24 cellular contexts compared by ENCODE assay signal in genomic region chr1:169202836-169203235, GRCh38.
A peak's percentile ranks its signal among the peaks of the same experiment; 100 is the strongest.
DNase-seq lines count a peak whose midpoint lies in the region; ATAC-seq and TF ChIP-seq lines count a peak whose summit lies in the region.
"Had no signal": no experiment of that assay in that cellular context is flagged by ENCODE, and none has a peak within 500 bp of the region (broad histone marks: within the 10 kb centered on the region; RNA-seq: fewer than 3 reads in every experiment).

No MANE protein-coding gene starts in this region.

- H3K36me3 ChIP-seq in breast epithelium: no peaks in the 10 kb centered on the region
- no peaks in the 10 kb centered on the region for H3K36me3 ChIP-seq in OCI-LY1 (ENCODE audit: insufficient read depth, low read length)
- no peaks in the 10 kb centered on the region for H3K36me3 ChIP-seq in adrenal gland (replicated peaks in 1 of 2)
- H3K36me3 ChIP-seq: BLaER1 had no signal

- H3K9me3 Mint-ChIP-seq in MCF 10A (ENCODE audit: unreplicated experiment): no peaks in the 10 kb centered on the region
- no peaks in the 10 kb centered on the region for H3K9me3 Mint-ChIP-seq in type B pancreatic cell

- POLR2A ChIA-PET in MCF 10A (lab: Yijun Ruan, JAX): interaction anchor here (0.6 to 1.0 kb wide), 3 partner anchors 34 to 333 kb away, joined by 3 read pairs; no protein-coding TSS in a partner anchor

- no TSS peak for BruUV-seq in MCF 10A (replicated peaks; lab: Mats Ljungman, UMichigan)

- WGBS in adrenal gland, 4 donors: 89 to 96% (median 92%) methylated on average over 1 of the region's 1 CpG

- TF ChIP-seq POLR2A in breast epithelium (IDR thresholded peaks at IDR 0.05) (no peak), adrenal gland (IDR thresholded peaks at IDR 0.05) (no peak)

- no peak overlapping the region for H3K9ac ChIP-seq in OCI-LY1 (ENCODE audit: low read length)
- H3K9ac ChIP-seq: BLaER1, KMS-11 had no signal

- intact Hi-C loops in MCF 10A (cut with micrococcal nuclease) (no loop called here), breast epithelium (cut with DNase I; ENCODE audit: low total_unique reads) (no loop called here), adrenal gland (cut with DNase I) (no loop called here)

- no peak overlapping the region for H3K4me3 Mint-ChIP-seq in MCF 10A (ENCODE audit: unreplicated experiment)
- H3K4me3 Mint-ChIP-seq in type B pancreatic cell: no peak overlapping the region
- H3K4me3 Mint-ChIP-seq: CD4-positive, CD25-positive, alpha-beta regulatory T cell; GM23338; IgD-negative memory B cell had no signal

- H3K36me3 Mint-ChIP-seq in MCF 10A (ENCODE audit: insufficient read depth, unreplicated experiment) (no peaks in the 10 kb centered on the region), type B pancreatic cell (peaks cover 9% of the 10 kb centered on the region)

- H3K27me3 ChIP-seq in breast epithelium (no peaks in the 10 kb centered on the region), OCI-LY1 (ENCODE audit: insufficient read depth, low read length) (no peaks in the 10 kb centered on the region), adrenal gland (no peaks in the 10 kb centered on the region)
- H3K27me3 ChIP-seq: BLaER1 had no signal

- H3K27me3 Mint-ChIP-seq in MCF 10A (ENCODE audit: insufficient read depth, unreplicated experiment) (no peaks in the 10 kb centered on the region), type B pancreatic cell (no peaks in the 10 kb centered on the region)
- H3K27me3 Mint-ChIP-seq: CD4-positive, CD25-positive, alpha-beta regulatory T cell; IgD-negative memory B cell had no signal

- no peaks in the 10 kb centered on the region for H3F3A ChIP-seq in OCI-LY1 (ENCODE audit: insufficient read depth, low read length)

- no peaks in the 10 kb centered on the region for H3K79me2 ChIP-seq in OCI-LY1 (ENCODE audit: insufficient read depth, low read length)

- H3K27ac Mint-ChIP-seq in MCF 10A (ENCODE audit: low read depth, unreplicated experiment) (peak overlapping the region; percentile 21), type B pancreatic cell (peak overlapping the region; percentile 45)
- H3K27ac Mint-ChIP-seq: CD4-positive, CD25-positive, alpha-beta regulatory T cell had no signal

- no peak for DNase-seq in MCF 10A (ENCODE audit: unreplicated experiment)
- no peak for DNase-seq in breast epithelium (ENCODE audit: low spot score in 2 of 2)
- peak; percentile 49 for DNase-seq in epithelial cell of prostate (ENCODE audit: low read depth, low spot score)
- no peak for DNase-seq in type B pancreatic cell (ENCODE audit: extremely low spot score, unreplicated experiment)
- DNase-seq in DMS 273 treated with DMSO at 0.1 percent for 48 hours (lab: John Stamatoyannopoulos, UW): no peak
- DNase-seq in adrenal gland: no peak
- DNase-seq: CD4-positive, CD25-positive, alpha-beta regulatory T cell; DMS53; HCEC 1CT; MV-4-11; NCI-H1105 treated with DMSO at 0.1 percent for 48 hours; NCI-H2029; NCI-H446; NCI-H524 treated with DMSO at 0.1 percent for 48 hours; SHP77 treated with DMSO at 0.1 percent for 48 hours had no signal

- H3K4me1 Mint-ChIP-seq in MCF 10A (ENCODE audit: insufficient read depth, unreplicated experiment) (no peaks in the 10 kb centered on the region), type B pancreatic cell (ENCODE audit: unreplicated experiment) (peaks cover 4% of the 10 kb centered on the region)
- H3K4me1 Mint-ChIP-seq: IgD-negative memory B cell had no signal

- H3K4me1 ChIP-seq in breast epithelium: no peaks in the 10 kb centered on the region
- H3K4me1 ChIP-seq in OCI-LY1 (ENCODE audit: insufficient read depth, low read length, severe bottlenecking): peaks cover 10% of the 10 kb centered on the region
- peaks cover 0 to 8% of the 10 kb centered on the region in 2 donors for H3K4me1 ChIP-seq in adrenal gland (replicated peaks in 1 of 2)
- H3K4me1 ChIP-seq: BLaER1 had no signal

- no peaks in the 10 kb centered on the region for H3K9me2 ChIP-seq in OCI-LY1 (ENCODE audit: low read depth, low read length)

- ATAC-seq in HG02938 (IDR thresholded peaks at IDR 0.05; ENCODE audit: unreplicated experiment): no peak
- ATAC-seq: GM12878, GM23338, Panc1 had no signal

- no peaks in the 10 kb centered on the region for H4K20me1 ChIP-seq in OCI-LY1 (ENCODE audit: insufficient read depth, low read length)
- H4K20me1 ChIP-seq: BLaER1 had no signal

- H3K4me2 ChIP-seq in OCI-LY1 (ENCODE audit: low read length): no peak overlapping the region
- H3K4me2 ChIP-seq: BLaER1, GM23338, KMS-11 had no signal

- CTCF ChIA-PET in MCF 10A (lab: Yijun Ruan, JAX): interaction anchor here (0.6 to 1.2 kb wide), 6 partner anchors 9 to 600 kb away, joined by 3 to 4 read pairs (median 3); no protein-coding TSS in a partner anchor

- H3K4me3 ChIP-seq in breast epithelium (no peak overlapping the region), OCI-LY1 (ENCODE audit: low read depth, low read length, poor library complexity, severe bottlenecking) (no peak overlapping the region), adrenal gland (no peak overlapping the region)
- H3K4me3 ChIP-seq: BLaER1, GM12878, GM23338 had no signal

- TF ChIP-seq CTCF in MCF 10A (IDR thresholded peaks at IDR 0.05; ENCODE audit: unreplicated experiment): no peak
- no peak for TF ChIP-seq CTCF in breast epithelium (IDR thresholded peaks at IDR 0.05)
- no peak for TF ChIP-seq CTCF in OCI-LY1 (IDR thresholded peaks at IDR 0.05; ENCODE audit: low read length)
- TF ChIP-seq CTCF in type B pancreatic cell (conservative IDR thresholded peaks at IDR 0.05): no peak
- no peak for TF ChIP-seq CTCF in adrenal gland (IDR thresholded peaks at IDR 0.05)

- H3K27ac ChIP-seq in breast epithelium: no peak overlapping the region
- peak overlapping the region; percentile 10 for H3K27ac ChIP-seq in OCI-LY1 (ENCODE audit: low read depth, low read length, poor library complexity, severe bottlenecking)
- H3K27ac ChIP-seq in epithelial cell of prostate: peak overlapping the region; percentile 33
- no peak overlapping the region for H3K27ac ChIP-seq in adrenal gland
- H3K27ac ChIP-seq: BLaER1, KMS-11, RWPE1 had no signal

- H3K9me3 ChIP-seq in breast epithelium (no peaks in the 10 kb centered on the region), OCI-LY1 (ENCODE audit: low read length) (0 out of 2 replicates have a peak, but pooled peaks cover 4% of the 10 kb centered on the region), adrenal gland (replicated peaks in 1 of 3) (no peaks in the 10 kb centered on the region)
- H3K9me3 ChIP-seq: BLaER1 had no signal

- H2AFZ ChIP-seq in OCI-LY1 (ENCODE audit: low read length): no peak overlapping the region
- H2AFZ ChIP-seq: GM23338 had no signal

Comparison
In these comparisons a context has a peak if more than half of its experiments do, and no peak if none do; other contexts are left out.
1. H3K27ac ChIP-seq: peak in OCI-LY1 (single experiment) and epithelial cell of prostate (single experiment); none in breast epithelium (0 of 2) and adrenal gland (0 of 5).